ENCODE assay signal across 10 cellular contexts in the genomic region with DNA sequence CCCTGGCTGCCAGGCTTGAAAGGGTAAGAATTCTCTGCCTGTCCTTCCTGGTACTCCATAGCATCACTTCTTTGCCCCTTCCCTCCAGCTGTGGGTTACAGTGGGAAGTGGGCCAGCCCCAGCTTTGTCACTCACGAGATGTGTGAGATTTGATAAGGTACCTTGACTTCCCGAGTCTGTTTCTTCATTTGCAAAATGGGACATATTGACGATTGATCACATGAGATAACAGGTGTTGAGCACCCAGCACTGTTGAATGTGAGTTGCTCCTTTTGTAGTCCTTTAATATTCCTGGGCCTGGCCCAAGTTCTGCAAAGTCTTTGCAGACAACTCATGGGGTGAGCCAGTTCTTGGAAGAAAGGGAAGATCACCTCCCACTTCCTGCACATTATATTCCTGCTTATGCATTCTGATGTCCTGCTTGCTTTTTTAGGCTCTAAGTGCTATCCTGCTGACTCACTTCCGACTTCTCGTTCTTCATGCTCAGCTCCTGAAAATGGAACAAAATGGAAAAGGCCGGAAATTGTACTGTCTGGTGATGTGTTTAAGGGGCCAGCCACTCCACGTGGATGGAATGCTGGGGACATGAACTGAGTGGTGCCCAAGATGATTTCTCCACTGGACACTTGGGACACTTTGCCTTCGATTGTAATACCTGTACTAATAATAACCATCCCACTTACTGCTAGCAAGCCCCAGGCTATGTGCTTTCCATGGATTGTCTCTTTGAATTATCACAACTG. TPM values are rescaled to one million over a fixed set of nuclear protein-coding genes. Genes with fewer than 3 reads are reported as not detected.
A peak's percentile ranks its signal among the peaks of the same experiment; 100 is the strongest.
DNase-seq lines count a peak whose midpoint lies in the region; ATAC-seq, FAIRE-seq and TF ChIP-seq lines count a peak whose summit lies in the region.
"Had no signal": no experiment of that assay in that cellular context is flagged by ENCODE, and none has a peak within 500 bp of the region (broad histone marks: within the 10 kb centered on the region; RNA-seq: fewer than 3 reads in every experiment).

No MANE protein-coding gene starts in this region.

- POLR2A ChIA-PET in A673 (lab: Charles Lee; ENCODE audit: low non-redundant PET), result interaction anchor here (0.6 kb wide), 1 partner anchor 87 kb away, joined by 5 read pairs; no protein-coding TSS in a partner anchor

- H3K4me3 Mint-ChIP-seq in astrocyte (ENCODE audit: unreplicated experiment), result no peak overlapping the region
- no peak overlapping the region for H3K4me3 Mint-ChIP-seq in effector memory CD8-positive, alpha-beta T cell
- H3K4me3 Mint-ChIP-seq in stimulated activated effector memory CD8-positive, alpha-beta T cell treated with anti-CD3 and anti-CD28 coated beads, Interleukin-12 subunit alpha, Interleukin-12 subunit beta, amount 100 ng/mL, for 72 hours, result no peak overlapping the region
- H3K4me3 Mint-ChIP-seq: CD4-positive, CD25-positive, alpha-beta regulatory T cell had no signal

- H3K36me3 ChIP-seq in A673 (ENCODE audit: insufficient read depth, low read length, poor library complexity, severe bottlenecking), result no peaks in the 10 kb centered on the region
- H3K36me3 ChIP-seq in astrocyte (ENCODE audit: insufficient read depth, low read length), result no peaks in the 10 kb centered on the region

- peak overlapping the region; percentile 91 for H3K27ac ChIP-seq in A673 (ENCODE audit: low read depth, low read length, poor library complexity, severe bottlenecking)
- H3K27ac ChIP-seq in astrocyte (ENCODE audit: low read depth, low read length), result peak overlapping the region; percentile 36
- H3K27ac ChIP-seq in right cardiac atrium (ENCODE audit: low read length), result no peak overlapping the region

- H3K36me3 Mint-ChIP-seq in astrocyte (ENCODE audit: low read depth, unreplicated experiment), result no peaks in the 10 kb centered on the region
- no peaks in the 10 kb centered on the region for H3K36me3 Mint-ChIP-seq in effector memory CD8-positive, alpha-beta T cell (ENCODE audit: insufficient read depth)
- H3K36me3 Mint-ChIP-seq in stimulated activated effector memory CD8-positive, alpha-beta T cell treated with anti-CD3 and anti-CD28 coated beads, Interleukin-12 subunit alpha, Interleukin-12 subunit beta, amount 100 ng/mL, for 72 hours, result no peaks in the 10 kb centered on the region
- H3K36me3 Mint-ChIP-seq: CD4-positive, CD25-positive, alpha-beta regulatory T cell had no signal

- H3K9me3 ChIP-seq in A673 (ENCODE audit: low read depth, low read length, poor library complexity, severe bottlenecking) (no peaks in the 10 kb centered on the region), astrocyte (ENCODE audit: insufficient read depth, low read depth, low read length) (no peaks in the 10 kb centered on the region), right cardiac atrium (ENCODE audit: control insufficient read depth, low read length) (no peaks in the 10 kb centered on the region)

- no TSS peak for BruUV-seq in A673 (replicated peaks; lab: Mats Ljungman, UMichigan)

- peak overlapping the region; percentile 45 for H3K4me2 ChIP-seq in astrocyte (ENCODE audit: low read length)

- H3K27me3 ChIP-seq in A673 (replicated peaks; ENCODE audit: insufficient read depth, low read depth, low read length, poor library complexity), result no peaks in the 10 kb centered on the region
- H3K27me3 ChIP-seq in astrocyte (ENCODE audit: insufficient read depth, low read length), result no peaks in the 10 kb centered on the region
- no peaks in the 10 kb centered on the region for H3K27me3 ChIP-seq in right cardiac atrium (ENCODE audit: control insufficient read depth, insufficient read depth)

- no peak overlapping the region for H3K27ac Mint-ChIP-seq in astrocyte (ENCODE audit: unreplicated experiment)
- no peak overlapping the region for H3K27ac Mint-ChIP-seq in effector memory CD8-positive, alpha-beta T cell
- no peak overlapping the region for H3K27ac Mint-ChIP-seq in stimulated activated effector memory CD8-positive, alpha-beta T cell treated with anti-CD3 and anti-CD28 coated beads, Interleukin-12 subunit alpha, Interleukin-12 subunit beta, amount 100 ng/mL, for 72 hours
- H3K27ac Mint-ChIP-seq: CD4-positive, CD25-positive, alpha-beta regulatory T cell had no signal

- TF ChIP-seq CTCF in A673 (conservative IDR thresholded peaks at IDR 0.05; ENCODE audit: low read depth, low read length), result no peak
- TF ChIP-seq CTCF in astrocyte (IDR thresholded peaks at IDR 0.05; ENCODE audit: insufficient read depth, low read depth, low read length), result no peak

- CTCF ChIA-PET in A673 (lab: Charles Lee), result no interaction called here

- intact Hi-C loops in A673 (cut with micrococcal nuclease; ENCODE audit: unreplicated experiment), result no loop called here
- intact Hi-C loops in right cardiac atrium (cut with DNase I), result no loop called here

- ATAC-seq in right cardiac atrium, result peak; percentile 75 to 89
- no peak for ATAC-seq in effector memory CD8-positive, alpha-beta T cell (replicated peaks)
- no peak for ATAC-seq in stimulated activated effector memory CD8-positive, alpha-beta T cell treated with anti-CD3 and anti-CD28 coated beads, Interleukin-12 subunit alpha, Interleukin-12 subunit beta, amount 100 ng/mL, for 72 hours

- H3K27me3 Mint-ChIP-seq in astrocyte (ENCODE audit: low read depth, unreplicated experiment), result no peaks in the 10 kb centered on the region
- peaks cover 3% of the 10 kb centered on the region in 2 donors for H3K27me3 Mint-ChIP-seq in effector memory CD8-positive, alpha-beta T cell

- peak; percentile 80 for FAIRE-seq in astrocyte (lab: Jason Lieb, UNC)

- H3K4me1 Mint-ChIP-seq in astrocyte (ENCODE audit: low read depth, unreplicated experiment), result peaks cover 4% of the 10 kb centered on the region
- H3K4me1 Mint-ChIP-seq in effector memory CD8-positive, alpha-beta T cell (ENCODE audit: low read depth in 2 of 2), result peaks cover 0 to 7% of the 10 kb centered on the region in 2 donors
- peaks cover 3% of the 10 kb centered on the region for H3K4me1 Mint-ChIP-seq in stimulated activated effector memory CD8-positive, alpha-beta T cell treated with anti-CD3 and anti-CD28 coated beads, Interleukin-12 subunit alpha, Interleukin-12 subunit beta, amount 100 ng/mL, for 72 hours

- H3K4me3 ChIP-seq in A673 (ENCODE audit: low read depth, low read length, poor library complexity, severe bottlenecking), result no peak overlapping the region
- no peak overlapping the region for H3K4me3 ChIP-seq in astrocyte (ENCODE audit: insufficient read depth, low read depth, low read length)
- H3K4me3 ChIP-seq in right cardiac atrium (ENCODE audit: low read length), result no peak overlapping the region

- H3K9me3 Mint-ChIP-seq in astrocyte (ENCODE audit: unreplicated experiment), result no peaks in the 10 kb centered on the region
- H3K9me3 Mint-ChIP-seq in effector memory CD8-positive, alpha-beta T cell, result no peaks in the 10 kb centered on the region
- no peaks in the 10 kb centered on the region for H3K9me3 Mint-ChIP-seq in stimulated activated effector memory CD8-positive, alpha-beta T cell treated with anti-CD3 and anti-CD28 coated beads, Interleukin-12 subunit alpha, Interleukin-12 subunit beta, amount 100 ng/mL, for 72 hours

- peak; percentile 98 for DNase-seq in A673 (ENCODE audit: low spot score)
- DNase-seq in HS-5 (ENCODE audit: low read depth), result peak; percentile 91
- peak; percentile 92 for DNase-seq in astrocyte (ENCODE audit: low read depth)
- no peak for DNase-seq in right cardiac atrium
- DNase-seq in effector memory CD8-positive, alpha-beta T cell, result no peak
- no peak for DNase-seq in COLO668 (lab: John Stamatoyannopoulos, UW; ENCODE audit: unreplicated experiment)
- no peak for DNase-seq in retina
- DNase-seq in stimulated activated effector memory CD8-positive, alpha-beta T cell treated with anti-CD3 and anti-CD28 coated beads, Interleukin-12 subunit alpha, Interleukin-12 subunit beta, amount 100 ng/mL, for 72 hours (ENCODE audit: low spot score in 2 of 2), result no peak
- DNase-seq: CD4-positive, CD25-positive, alpha-beta regulatory T cell; SIG-M5 had no signal

- WGBS in right cardiac atrium, result 44% methylated on average over 8 of the region's 8 CpGs

- H3K4me1 ChIP-seq in A673 (ENCODE audit: insufficient read depth, low read length, poor library complexity, severe bottlenecking) (peaks cover 22% of the 10 kb centered on the region), astrocyte (ENCODE audit: insufficient read depth, low read length) (peaks cover 15% of the 10 kb centered on the region), right cardiac atrium (ENCODE audit: control insufficient read depth, insufficient read depth, low read length) (no peaks in the 10 kb centered on the region)

- no peaks in the 10 kb centered on the region for H4K20me1 ChIP-seq in astrocyte (ENCODE audit: insufficient read depth, low read length)

- H3K79me2 ChIP-seq in astrocyte (ENCODE audit: insufficient read depth, low read length), result no peaks in the 10 kb centered on the region

- no peak overlapping the region for H3K9ac ChIP-seq in astrocyte (ENCODE audit: low read length)

- peak overlapping the region; percentile 59 for H2AFZ ChIP-seq in astrocyte (ENCODE audit: low read depth, low read length)

RNA-seq across cellular contexts. Expression of gene NLK, which starts 8.3 kb away (rescaled TPM):
- total RNA-seq in A673 (2021), result 23.6 and 23.8 TPM in 2 replicates
- total RNA-seq in astrocyte, result 27.9 and 30.6 TPM in 2 replicates
- 10 to 100 TPM; 21.4 to 28.1 (median 24.7) TPM for total RNA-seq in right cardiac atrium
- polyA plus RNA-seq in right cardiac atrium, result 11.7 TPM

Comparison
In these comparisons a context has a peak if more than half of its experiments do, and no peak if none do; other contexts are left out.
1. DNase-seq: peak in A673 (single experiment), HS-5 (single experiment) and astrocyte (single experiment); none in right cardiac atrium (0 of 3), effector memory CD8-positive, alpha-beta T cell (0 of 3), COLO668 (single experiment), retina (single experiment) and stimulated activated effector memory CD8-positive, alpha-beta T cell treated with anti-CD3 and anti-CD28 coated beads, Interleukin-12 subunit alpha, Interleukin-12 subunit beta, amount 100 ng/mL, for 72 hours (0 of 2).
2. ATAC-seq: peak in right cardiac atrium (2 of 2); none in effector memory CD8-positive, alpha-beta T cell (single experiment) and stimulated activated effector memory CD8-positive, alpha-beta T cell treated with anti-CD3 and anti-CD28 coated beads, Interleukin-12 subunit alpha, Interleukin-12 subunit beta, amount 100 ng/mL, for 72 hours (single experiment).